ENCODE assay signal across 1 cellular context in the genomic region with DNA sequence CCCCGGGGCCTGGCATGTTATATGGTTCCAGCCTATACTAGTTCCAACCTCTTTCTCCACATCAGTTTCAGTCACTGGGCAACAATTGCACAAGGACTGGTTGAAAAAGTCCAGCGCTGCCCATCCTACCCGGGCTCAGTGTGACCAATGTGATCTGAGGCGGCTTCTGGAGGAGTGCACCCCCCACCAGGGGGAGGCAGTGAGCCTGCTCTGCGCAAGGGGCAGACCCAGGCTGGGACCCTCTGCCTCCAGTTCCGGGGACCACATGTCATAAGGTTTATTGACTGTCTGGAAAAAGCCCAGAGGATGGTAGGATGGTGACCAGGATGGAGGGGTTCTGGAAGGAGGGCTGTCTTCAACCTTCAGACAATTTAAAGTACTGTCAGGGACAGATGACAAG.
TF ChIP-seq lines count a peak whose summit lies in the region.

No MANE protein-coding gene starts in this region.

TF ChIP-seq in GM12878, 131 proteins besides CTCF, POLR2A, EP300 and RAD21 (continued from another document):
- TF ChIP-seq, protein P1, sequence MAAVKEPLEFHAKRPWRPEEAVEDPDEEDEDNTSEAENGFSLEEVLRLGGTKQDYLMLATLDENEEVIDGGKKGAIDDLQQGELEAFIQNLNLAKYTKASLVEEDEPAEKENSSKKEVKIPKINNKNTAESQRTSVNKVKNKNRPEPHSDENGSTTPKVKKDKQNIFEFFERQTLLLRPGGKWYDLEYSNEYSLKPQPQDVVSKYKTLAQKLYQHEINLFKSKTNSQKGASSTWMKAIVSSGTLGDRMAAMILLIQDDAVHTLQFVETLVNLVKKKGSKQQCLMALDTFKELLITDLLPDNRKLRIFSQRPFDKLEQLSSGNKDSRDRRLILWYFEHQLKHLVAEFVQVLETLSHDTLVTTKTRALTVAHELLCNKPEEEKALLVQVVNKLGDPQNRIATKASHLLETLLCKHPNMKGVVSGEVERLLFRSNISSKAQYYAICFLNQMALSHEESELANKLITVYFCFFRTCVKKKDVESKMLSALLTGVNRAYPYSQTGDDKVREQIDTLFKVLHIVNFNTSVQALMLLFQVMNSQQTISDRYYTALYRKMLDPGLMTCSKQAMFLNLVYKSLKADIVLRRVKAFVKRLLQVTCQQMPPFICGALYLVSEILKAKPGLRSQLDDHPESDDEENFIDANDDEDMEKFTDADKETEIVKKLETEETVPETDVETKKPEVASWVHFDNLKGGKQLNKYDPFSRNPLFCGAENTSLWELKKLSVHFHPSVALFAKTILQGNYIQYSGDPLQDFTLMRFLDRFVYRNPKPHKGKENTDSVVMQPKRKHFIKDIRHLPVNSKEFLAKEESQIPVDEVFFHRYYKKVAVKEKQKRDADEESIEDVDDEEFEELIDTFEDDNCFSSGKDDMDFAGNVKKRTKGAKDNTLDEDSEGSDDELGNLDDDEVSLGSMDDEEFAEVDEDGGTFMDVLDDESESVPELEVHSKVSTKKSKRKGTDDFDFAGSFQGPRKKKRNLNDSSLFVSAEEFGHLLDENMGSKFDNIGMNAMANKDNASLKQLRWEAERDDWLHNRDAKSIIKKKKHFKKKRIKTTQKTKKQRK (IDR thresholded peaks at IDR 0.05; ENCODE audit: low read depth, low read length): no peak
- TF ChIP-seq, protein P2, sequence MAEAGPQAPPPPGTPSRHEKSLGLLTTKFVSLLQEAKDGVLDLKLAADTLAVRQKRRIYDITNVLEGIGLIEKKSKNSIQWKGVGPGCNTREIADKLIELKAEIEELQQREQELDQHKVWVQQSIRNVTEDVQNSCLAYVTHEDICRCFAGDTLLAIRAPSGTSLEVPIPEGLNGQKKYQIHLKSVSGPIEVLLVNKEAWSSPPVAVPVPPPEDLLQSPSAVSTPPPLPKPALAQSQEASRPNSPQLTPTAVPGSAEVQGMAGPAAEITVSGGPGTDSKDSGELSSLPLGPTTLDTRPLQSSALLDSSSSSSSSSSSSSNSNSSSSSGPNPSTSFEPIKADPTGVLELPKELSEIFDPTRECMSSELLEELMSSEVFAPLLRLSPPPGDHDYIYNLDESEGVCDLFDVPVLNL (IDR thresholded peaks at IDR 0.05; ENCODE audit: low read depth, low read length): no peak
- no peak for TF ChIP-seq TCF7 (IDR thresholded peaks at IDR 0.05; ENCODE audit: borderline replicate concordance)
- no peak for TF ChIP-seq TBL1XR1 (IDR thresholded peaks at IDR 0.05; ENCODE audit: low read depth, low read length)
- TF ChIP-seq CHD4 (IDR thresholded peaks at IDR 0.05): no peak
- no peak for TF ChIP-seq FOXK2 (IDR thresholded peaks at IDR 0.05)
- TF ChIP-seq, protein P3, sequence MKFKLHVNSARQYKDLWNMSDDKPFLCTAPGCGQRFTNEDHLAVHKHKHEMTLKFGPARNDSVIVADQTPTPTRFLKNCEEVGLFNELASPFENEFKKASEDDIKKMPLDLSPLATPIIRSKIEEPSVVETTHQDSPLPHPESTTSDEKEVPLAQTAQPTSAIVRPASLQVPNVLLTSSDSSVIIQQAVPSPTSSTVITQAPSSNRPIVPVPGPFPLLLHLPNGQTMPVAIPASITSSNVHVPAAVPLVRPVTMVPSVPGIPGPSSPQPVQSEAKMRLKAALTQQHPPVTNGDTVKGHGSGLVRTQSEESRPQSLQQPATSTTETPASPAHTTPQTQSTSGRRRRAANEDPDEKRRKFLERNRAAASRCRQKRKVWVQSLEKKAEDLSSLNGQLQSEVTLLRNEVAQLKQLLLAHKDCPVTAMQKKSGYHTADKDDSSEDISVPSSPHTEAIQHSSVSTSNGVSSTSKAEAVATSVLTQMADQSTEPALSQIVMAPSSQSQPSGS (IDR thresholded peaks at IDR 0.05; ENCODE audit: low read length): no peak
- no peak for TF ChIP-seq NBN (IDR thresholded peaks at IDR 0.05)
- TF ChIP-seq RB1 (IDR thresholded peaks at IDR 0.05; ENCODE audit: borderline replicate concordance): no peak
- TF ChIP-seq SMAD5 (IDR thresholded peaks at IDR 0.05; ENCODE audit: low read depth): no peak
- no peak for TF ChIP-seq EED (IDR thresholded peaks at IDR 0.05; ENCODE audit: low read depth)
- TF ChIP-seq SMAD1 (IDR thresholded peaks at IDR 0.05; ENCODE audit: low read depth, partially characterized antibody): no peak
